In genomic region chr22:35553341-35553740, GRCh38 we compare ENCODE assay signal across 17 cellular contexts. TPM values are rescaled to one million over a fixed set of nuclear protein-coding genes. Genes with fewer than 3 reads are reported as not detected.
DNase-seq lines count a peak whose midpoint lies in the region; ATAC-seq and TF ChIP-seq lines count a peak whose summit lies in the region.
"Had no signal": no experiment of that assay in that cellular context is flagged by ENCODE, and none has a peak within 500 bp of the region (broad histone marks: within the 10 kb centered on the region; RNA-seq: fewer than 3 reads in every experiment).

No MANE protein-coding gene starts in this region.

- no peak overlapping the region for H2AFZ ChIP-seq in KMS-11 (ENCODE audit: low read depth)
- no peak overlapping the region for H2AFZ ChIP-seq in osteoblast (ENCODE audit: low read length)

- peaks cover 0 to 18% (median 0%) of the 10 kb centered on the region in 11 experiments; a peak in 4 of 22 replicates for H4K20me1 ChIP-seq in BLaER1 treated with 17β-estradiol and CSF1 and Interleukin-3, amounts not matched to agents 10 nM and 100 nM
- H4K20me1 ChIP-seq in KMS-11 (ENCODE audit: insufficient read depth) (no peaks in the 10 kb centered on the region), osteoblast (ENCODE audit: insufficient read depth, low read length) (no peaks in the 10 kb centered on the region)

- H3K79me2 ChIP-seq in KMS-11 (ENCODE audit: insufficient read depth, low read depth) (no peaks in the 10 kb centered on the region), osteoblast (ENCODE audit: insufficient read depth, low read length) (no peaks in the 10 kb centered on the region)

- H3K36me3 ChIP-seq in BLaER1 treated with 17β-estradiol and CSF1 and Interleukin-3, amounts not matched to agents 10 nM and 100 nM, result no peaks in the 10 kb centered on the region
- H3K36me3 ChIP-seq in KMS-11 (ENCODE audit: insufficient read depth), result no peaks in the 10 kb centered on the region
- no peaks in the 10 kb centered on the region for H3K36me3 ChIP-seq in osteoblast (ENCODE audit: insufficient read depth, low read length)

- DNase-seq in T-helper 17 cell (no peak), osteoblast (ENCODE audit: insufficient read length, low spot score, missing footprints) (peak; percentile 66), GM19238 (ENCODE audit: insufficient read length, low spot score) (no peak), NCI-H526 treated with DMSO at 0.1 percent for 48 hours (lab: John Stamatoyannopoulos, UW) (no peak), A172 (ENCODE audit: low spot score) (no peak)
- DNase-seq in effector memory CD8-positive, alpha-beta T cell, result no peak
- DNase-seq: ACHN; CD8-positive, alpha-beta T cell; COR-L47; DMS153; DMS79 treated with DMSO at 0.1 percent for 48 hours; EL had no signal

- 0 out of 22 replicates have a peak overlapping the region, but pooled peaks of 1 of the 11 experiments have one; percentile 21 for H3K9ac ChIP-seq in BLaER1 treated with 17β-estradiol and CSF1 and Interleukin-3, amounts not matched to agents 10 nM and 100 nM
- H3K9ac ChIP-seq in KMS-11, result no peak overlapping the region

- peaks cover 0 to 19% (median 0%) of the 10 kb centered on the region in 11 experiments; a peak in 2 of 22 replicates for H3K27me3 ChIP-seq in BLaER1 treated with 17β-estradiol and CSF1 and Interleukin-3, amounts not matched to agents 10 nM and 100 nM
- peaks cover 2% of the 10 kb centered on the region; the same call in 1 of the 2 replicates for H3K27me3 ChIP-seq in KMS-11 (ENCODE audit: insufficient read depth, low read depth)
- H3K27me3 ChIP-seq in osteoblast (ENCODE audit: insufficient read depth, low read length), result peaks cover 5% of the 10 kb centered on the region

- no peak overlapping the region for H3K4me3 ChIP-seq in BLaER1 treated with 17β-estradiol and CSF1 and Interleukin-3, amounts not matched to agents 10 nM and 100 nM
- H3K4me3 ChIP-seq in KMS-11 (IDR thresholded peaks at IDR 0.05; ENCODE audit: insufficient read depth, low read depth, low read length), result no peak overlapping the region
- no peak overlapping the region for H3K4me3 ChIP-seq in osteoblast (ENCODE audit: insufficient read depth, low read length)

- peaks cover 6% of the 10 kb centered on the region for H3K27me3 Mint-ChIP-seq in T-helper 17 cell
- peaks cover 13 to 62% of the 10 kb centered on the region in 2 donors for H3K27me3 Mint-ChIP-seq in effector memory CD8-positive, alpha-beta T cell

- H3K4me2 ChIP-seq in BLaER1 treated with 17β-estradiol and CSF1 and Interleukin-3, amounts not matched to agents 10 nM and 100 nM, result peak overlapping the region in 9 of 11 experiments; percentile 56 to 80 (median 74); a peak in 16 of 22 replicates
- H3K4me2 ChIP-seq in KMS-11 (peak overlapping the region; percentile 60; the same call in 1 of the 2 replicates), osteoblast (ENCODE audit: insufficient read depth, low read length) (no peak overlapping the region)

- H3K4me1 Mint-ChIP-seq in T-helper 17 cell, result peaks cover 12% of the 10 kb centered on the region
- peaks cover 12 to 19% of the 10 kb centered on the region in 2 donors for H3K4me1 Mint-ChIP-seq in effector memory CD8-positive, alpha-beta T cell (ENCODE audit: low read depth in 2 of 2)

- no peaks in the 10 kb centered on the region for H3K9me3 ChIP-seq in BLaER1 treated with 17β-estradiol and CSF1 and Interleukin-3, amounts not matched to agents 10 nM and 100 nM (replicated peaks in 1 of 11)
- no peaks in the 10 kb centered on the region for H3K9me3 ChIP-seq in T-helper 17 cell (ENCODE audit: control insufficient read depth, low read length, poor library complexity, severe bottlenecking)
- no peaks in the 10 kb centered on the region for H3K9me3 ChIP-seq in osteoblast (ENCODE audit: low read depth, low read length)

- no peak for ATAC-seq in T-helper 17 cell
- ATAC-seq in effector memory CD8-positive, alpha-beta T cell (replicated peaks), result no peak

- 0 out of 22 replicates have a peak overlapping the region, but pooled peaks of 2 of the 11 experiments have one; percentile 27 to 47 for H3K27ac ChIP-seq in BLaER1 treated with 17β-estradiol and CSF1 and Interleukin-3, amounts not matched to agents 10 nM and 100 nM
- H3K27ac ChIP-seq in KMS-11, result no peak overlapping the region
- H3K27ac ChIP-seq in osteoblast (ENCODE audit: low read depth, low read length), result no peak overlapping the region
- H3K27ac ChIP-seq: C4-2B had no signal

- H3K27ac Mint-ChIP-seq in T-helper 17 cell, result peak overlapping the region; percentile 75
- H3K27ac Mint-ChIP-seq in effector memory CD8-positive, alpha-beta T cell, result no peak overlapping the region
- H3K27ac Mint-ChIP-seq: CD8-positive, alpha-beta T cell had no signal

- no peaks in the 10 kb centered on the region for H3K36me3 Mint-ChIP-seq in T-helper 17 cell (ENCODE audit: low read depth)
- peaks cover 4% of the 10 kb centered on the region for H3K36me3 Mint-ChIP-seq in effector memory CD8-positive, alpha-beta T cell (ENCODE audit: insufficient read depth)
- H3K36me3 Mint-ChIP-seq: CD8-positive, alpha-beta T cell; IgD-negative memory B cell had no signal

- TF ChIP-seq CTCF in KMS-11 (conservative IDR thresholded peaks at IDR 0.05; ENCODE audit: low read depth, low read length), result no peak
- no peak for TF ChIP-seq CTCF in osteoblast (IDR thresholded peaks at IDR 0.05; ENCODE audit: extremely low read depth, low read depth, low read length)

- no peaks in the 10 kb centered on the region for H3K9me3 Mint-ChIP-seq in effector memory CD8-positive, alpha-beta T cell
- H3K9me3 Mint-ChIP-seq: CD8-positive, alpha-beta T cell had no signal

- H3K4me1 ChIP-seq in BLaER1 treated with 17β-estradiol and CSF1 and Interleukin-3, amounts not matched to agents 10 nM and 100 nM, result peaks cover 14 to 78% (median 67%) of the 10 kb centered on the region in 10 experiments; a peak in 19 of 20 replicates
- H3K4me1 ChIP-seq in KMS-11 (ENCODE audit: low read depth, poor library complexity, severe bottlenecking), result peaks cover 15% of the 10 kb centered on the region
- peaks cover 19% of the 10 kb centered on the region for H3K4me1 ChIP-seq in osteoblast (ENCODE audit: insufficient read depth, low read length)

- H3K4me3 Mint-ChIP-seq in T-helper 17 cell, result no peak overlapping the region
- H3K4me3 Mint-ChIP-seq in effector memory CD8-positive, alpha-beta T cell, result peak overlapping the region in 1 of 2 donors; percentile 19

RNA-seq across cellular contexts. Expression of gene RASD2, which starts 12.7 kb away (rescaled TPM):
- 1 to 10 TPM in 1 of 2 donors, under 1 TPM in 1; 0.67 to 1.4 TPM for total RNA-seq in T-helper 17 cell
- under 0.01 and 0.29 TPM in 2 replicates for total RNA-seq in osteoblast
- total RNA-seq in A172 (2014; rRNA removed; shearing (Covaris generic)), result 0.50 and 0.59 TPM in 2 replicates
- total RNA-seq: HT-29 had no signal
